Comparison of ENCODE assay signal across 8 cellular contexts in the genomic region with DNA sequence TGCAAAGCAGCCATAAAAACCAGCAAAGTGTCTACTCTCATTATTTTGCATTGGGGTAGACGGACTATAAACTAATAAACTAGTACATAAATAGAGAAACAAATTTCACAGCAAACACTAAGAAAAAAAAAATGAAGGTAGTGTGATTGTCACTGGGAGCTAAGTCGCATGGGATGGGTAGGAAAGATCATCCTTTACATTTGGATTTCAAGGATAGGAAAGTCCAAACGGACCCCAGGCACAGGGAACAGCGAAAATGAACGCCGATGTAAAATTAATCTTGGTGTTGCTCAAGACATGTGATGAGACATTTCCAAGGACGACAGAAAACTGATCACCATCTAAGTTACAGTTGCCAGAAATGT. TPM values are rescaled to one million over a fixed set of nuclear protein-coding genes. Genes with fewer than 3 reads are reported as not detected.
DNase-seq lines count a peak whose midpoint lies in the region; ATAC-seq and TF ChIP-seq lines count a peak whose summit lies in the region.

No MANE protein-coding gene starts in this region.

- peak overlapping the region; percentile 83 for H3K27ac ChIP-seq in VCaP
- H3K27ac ChIP-seq in skin epidermis, result peak overlapping the region in 15 of 21 experiments; percentile 14 to 99 (median 96)

- peak; percentile 57 for DNase-seq in NCI-H2107 treated with DMSO at 0.1 percent for 48 hours (lab: John Stamatoyannopoulos, UW; ENCODE audit: unreplicated experiment)
- DNase-seq in NCI-H2107 (lab: John Stamatoyannopoulos, UW), result no peak
- DNase-seq in fibroblast of villous mesenchyme (ENCODE audit: low read depth), result no peak
- DNase-seq in mesenteric fat pad (ENCODE audit: low spot score), result no peak
- no peak for DNase-seq in NCI-H1048 (lab: John Stamatoyannopoulos, UW)

- TF ChIP-seq CTCF in VCaP (conservative IDR thresholded peaks at IDR 0.05) (no peak), fibroblast of villous mesenchyme (IDR thresholded peaks at IDR 0.05; ENCODE audit: insufficient read depth, low read depth, low read length) (no peak)

- ATAC-seq in GM19324 (IDR thresholded peaks at IDR 0.05; ENCODE audit: low FRiP score, unreplicated experiment), result no peak

- H3K4me3 ChIP-seq in fibroblast of villous mesenchyme (ENCODE audit: low read depth, low read length), result peak overlapping the region; percentile 30
- H3K4me3 ChIP-seq in skin epidermis, result peak overlapping the region in 4 of 7 experiments; percentile 92 to 100 (median 100)

RNA-seq across cellular contexts. Expression of a gene that starts 0.7 kb away (rescaled TPM):
- 44.5 and 50.9 TPM in 2 replicates for total RNA-seq in fibroblast of villous mesenchyme
- total RNA-seq in mesenteric fat pad, result 37.8 TPM

RNA-seq across cellular contexts. Expression of a gene that starts 1.5 kb away (rescaled TPM):
- total RNA-seq in fibroblast of villous mesenchyme (65.7 and 72.5 TPM in 2 replicates), mesenteric fat pad (35.0 TPM)

RNA-seq across cellular contexts. Expression of a gene that starts 35.9 kb away (rescaled TPM):
- 3.2 and 3.5 TPM in 2 replicates for total RNA-seq in fibroblast of villous mesenchyme
- total RNA-seq in mesenteric fat pad, result 2.6 TPM

RNA-seq across cellular contexts. Expression of a gene that starts 43.9 kb away (rescaled TPM):
- 25.9 and 37.0 TPM in 2 replicates for total RNA-seq in fibroblast of villous mesenchyme
- total RNA-seq in mesenteric fat pad, result 21.5 TPM

RNA-seq across cellular contexts. Expression of a gene that starts 57.5 kb away (rescaled TPM):
- total RNA-seq in fibroblast of villous mesenchyme (4.8 and 6.0 TPM in 2 replicates), mesenteric fat pad (4.1 TPM)
